In genomic region chr10:77926566-77927342, GRCh38 we compare ENCODE assay signal across 8 cellular contexts. TPM values are rescaled to one million over a fixed set of nuclear protein-coding genes. Genes with fewer than 3 reads are reported as not detected.
A peak's percentile ranks its signal among the peaks of the same experiment; 100 is the strongest.
DNase-seq lines count a peak whose midpoint lies in the region; TF ChIP-seq lines count a peak whose summit lies in the region.

Gene DLG5 (minus strand): TSS chr10:77926755. CDS start chr10:77926520, 235 bp downstream.

- peak; percentile 17 to 62 (median 61) for DNase-seq in NCI-H1417 (lab: John Stamatoyannopoulos, UW)
- DNase-seq in NCI-H1417 treated with DMSO at 0.1 percent for 48 hours (lab: John Stamatoyannopoulos, UW) = no peak
- peak; percentile 76 for DNase-seq in GM23248
- DNase-seq in NCI-H146 treated with DMSO at 0.1 percent for 48 hours (lab: John Stamatoyannopoulos, UW; ENCODE audit: unreplicated experiment) = peak; percentile 11
- no peak for DNase-seq in cardiac septum (ENCODE audit: low spot score)
- DNase-seq in ovary = peak; percentile 80 to 86 (median 82)
- no peak for DNase-seq in middle frontal gyrus (ENCODE audit: extremely low spot score, low spot score)

- intact Hi-C loops in cardiac septum (cut with DNase I) (loop anchor here (5.0 kb wide), 1 partner anchor 46 kb away; no protein-coding TSS in a partner anchor), ovary (cut with DNase I) (loop anchor here in 3 of 4 donors (5.0 to 10.0 kb wide), 3 partner anchors 48 to 82 kb away; no protein-coding TSS in a partner anchor)

- H3K4me3 ChIP-seq in GM23248 (peak within 1 kb of the TSS; percentile 83), ovary (peak within 1 kb of the TSS; percentile 92)

- H3K27ac ChIP-seq in GM23248 (0 out of 2 replicates have a peak within 1 kb of the TSS, but pooled peaks have one; percentile 18), adipose tissue (ENCODE audit: low read depth, low read length) (no peak within 1 kb of the TSS), ovary (peak within 1 kb of the TSS; percentile 79 to 87)

- H3K9me3 ChIP-seq in GM23248 (ENCODE audit: low read depth) = no peaks in the 10 kb centered on the region
- H3K9me3 ChIP-seq in ovary = no peaks in the 10 kb centered on the region

- no peaks in the 10 kb centered on the region for H3K9me2 ChIP-seq in GM23248 (ENCODE audit: insufficient read depth)

- H3K4me2 ChIP-seq in GM23248 (ENCODE audit: unreplicated experiment) = peak within 1 kb of the TSS; percentile 95

- H3K36me3 ChIP-seq in GM23248 (ENCODE audit: low read depth) (no peaks in the 10 kb centered on the region), ovary (no peaks in the 10 kb centered on the region)

- peaks cover 11% of the 10 kb centered on the region for H3K4me1 ChIP-seq in GM23248 (ENCODE audit: insufficient read depth)
- H3K4me1 ChIP-seq in ovary (ENCODE audit: insufficient read depth) = peaks cover 8% of the 10 kb centered on the region

- peak within 1 kb of the TSS; percentile 83 for H3K9ac ChIP-seq in GM23248

- in situ Hi-C loops in GM23248 (cut with MboI) = no loop called here

- H3F3A ChIP-seq in GM23248 (ENCODE audit: insufficient read depth) = 0 out of 2 replicates have a peak, but pooled peaks cover 18% of the 10 kb centered on the region

- H2AFZ ChIP-seq in GM23248 = peak within 1 kb of the TSS; percentile 74

- TF ChIP-seq CTCF in ovary (IDR thresholded peaks at IDR 0.05) = peak in 2 of 3 donors; percentile 15 to 33

- H3K27me3 ChIP-seq in GM23248 (replicated peaks; ENCODE audit: insufficient read depth) (no peaks in the 10 kb centered on the region), ovary (no peaks in the 10 kb centered on the region)

- H4K20me1 ChIP-seq in GM23248 (ENCODE audit: insufficient read depth) = no peaks in the 10 kb centered on the region

- peaks cover 41% of the 10 kb centered on the region for H3K79me2 ChIP-seq in GM23248 (ENCODE audit: insufficient read depth)

- no peak for TF ChIP-seq EP300 in ovary (IDR thresholded peaks at IDR 0.05)

- 2 to 5% methylated on average over 8 to 82 of the region's 95 CpGs for WGBS in GM23248 (ENCODE audit: low coverage in 1 of 2, low lambda C conversion rate in 2 of 2, missing lambda C conversion rate in 2 of 2), 2 experiments
- WGBS in adipose tissue, 3 donors = 0 to 2% (median 1%) methylated on average over 30 to 90 of the region's 95 CpGs
- WGBS in ovary, 3 donors = 0 to 1% (median 1%) methylated on average over 41 to 83 of the region's 95 CpGs

- TF ChIP-seq POLR2A in ovary (IDR thresholded peaks at IDR 0.05) = peak; percentile 4

RNA-seq across cellular contexts. Expression of gene DLG5, which starts in this region (rescaled TPM):
- 27.4 and 27.9 TPM in 2 replicates for total RNA-seq in GM23248 (2014; rRNA removed; shearing (Covaris generic))
- polyA plus RNA-seq in GM23248 (2016; fragmentation: Nextera tagmentation; extraction: Ambion mirVana) (4.4 and 5.0 TPM in 2 replicates), adipose tissue (10 to 100 TPM; 10.2 to 17.2 (median 14.1) TPM), ovary (10 to 100 TPM; 29.1 to 36.4 TPM)
- total RNA-seq in cardiac septum (19.5 TPM), ovary (10 to 100 TPM; 30.5 to 71.9 (median 45.5) TPM)

Comparison
In these comparisons a context has a peak if more than half of its experiments do, and no peak if none do; other contexts are left out.
1. DNase-seq: peak in NCI-H1417 (3 of 3), GM23248 (single experiment), NCI-H146 treated with DMSO at 0.1 percent for 48 hours (single experiment) and ovary (5 of 5); none in NCI-H1417 treated with DMSO at 0.1 percent for 48 hours (single experiment), cardiac septum (single experiment) and middle frontal gyrus (single experiment).